17 cellular contexts compared by ENCODE assay signal in genomic region chr6:134739299-134740090, GRCh38.
DNase-seq lines count a peak whose midpoint lies in the region; ATAC-seq, FAIRE-seq and TF ChIP-seq lines count a peak whose summit lies in the region.
"Had no signal": no experiment of that assay in that cellular context is flagged by ENCODE, and none has a peak within 500 bp of the region (broad histone marks: within the 10 kb centered on the region; RNA-seq: fewer than 3 reads in every experiment).

No MANE protein-coding gene starts in this region.

- no peak overlapping the region for H2AFZ ChIP-seq in GM12878 (ENCODE audit: control insufficient read depth, low read depth, low read length)
- H2AFZ ChIP-seq: neural progenitor cell had no signal

- H3K79me2 ChIP-seq in GM12878 (ENCODE audit: control insufficient read depth, insufficient read depth, low read length) = no peaks in the 10 kb centered on the region

- H3K36me3 ChIP-seq in GM12878 (ENCODE audit: control insufficient read depth in 2 of 2, insufficient read depth in 2 of 2, low read length in 1 of 2) = no peaks in the 10 kb centered on the region
- H3K36me3 ChIP-seq: neural progenitor cell, sigmoid colon, transverse colon had no signal

- H3K4me2 ChIP-seq in GM12878 (ENCODE audit: control insufficient read depth, insufficient read depth) = no peak overlapping the region
- H3K4me2 ChIP-seq: neural progenitor cell had no signal

- TF ChIP-seq EP300 in GM12878 (IDR thresholded peaks at IDR 0.05; ENCODE audit: borderline replicate concordance in 1 of 2, control insufficient read depth in 1 of 2, low read depth in 2 of 2, low read length in 2 of 2) = no peak

- TF ChIP-seq CTCF in GM12878 (IDR thresholded peaks at IDR 0.05 in 2 of 3, conservative IDR thresholded peaks at IDR 0.05 in 1 of 3; ENCODE audit: control insufficient read depth in 2 of 3, extremely low read depth in 1 of 3, insufficient read depth in 1 of 3, low read depth in 3 of 3, low read length in 3 of 3) = no peak

- no peaks in the 10 kb centered on the region for H3K9me3 ChIP-seq in GM12878 (replicated peaks; ENCODE audit: control insufficient read depth, insufficient read depth, low read length)
- H3K9me3 ChIP-seq: sigmoid colon, transverse colon had no signal

- H3K27me3 ChIP-seq in GM12878 (replicated peaks in 1 of 2; ENCODE audit: control insufficient read depth in 2 of 2, insufficient read depth in 2 of 2, low read length in 1 of 2) = peaks cover 0 to 9% of the 10 kb centered on the region in 2 experiments; a peak in 1 of 4 replicates
- H3K27me3 ChIP-seq: neural progenitor cell, sigmoid colon, transverse colon had no signal

- 61% methylated on average over 6 of the region's 6 CpGs for WGBS in GM12878 (ENCODE audit: insufficient coverage, insufficient replicate concordance, low lambda C conversion rate, missing lambda C conversion rate)

- TF ChIP-seq RAD21 in GM12878 (IDR thresholded peaks at IDR 0.05; ENCODE audit: insufficient read depth, low read depth, low read length) = no peak

- ATAC-seq in GM12878 = no peak

- RAD21 ChIA-PET in GM12878 (lab: Charles Lee; ENCODE audit: unreplicated experiment) = no interaction called here

- intact Hi-C loops in GM12878 (cut with micrococcal nuclease; ENCODE audit: unreplicated experiment) = no loop called here

- H3K4me3 ChIP-seq in GM12878 = no peak overlapping the region
- H3K4me3 ChIP-seq: neural progenitor cell, sigmoid colon, SK-N-MC, transverse colon had no signal

- POLR2A ChIA-PET in GM12878 (lab: Charles Lee) = no interaction called here

- SMC1A ChIA-PET in GM12878 (lab: Charles Lee; ENCODE audit: uncharacterized antibody, unreplicated experiment) = no interaction called here

- no peak overlapping the region for H3K9ac ChIP-seq in GM12878 (ENCODE audit: control insufficient read depth, insufficient read depth, low read length)
- H3K9ac ChIP-seq: neural progenitor cell had no signal

- TF ChIP-seq POLR2A in GM12878 (IDR thresholded peaks at IDR 0.05; ENCODE audit: low read depth, low read length) = no peak

- H4K20me1 ChIP-seq in GM12878 (ENCODE audit: control insufficient read depth, insufficient read depth) = no peaks in the 10 kb centered on the region

- CTCF ChIA-PET in GM12878 (lab: Yijun Ruan, JAX) = interaction anchor here (0.5 kb wide), 1 partner anchor 53 kb away, joined by 3 read pairs; no protein-coding TSS in a partner anchor

- BruUV-seq in GM12878 (replicated peaks; lab: Mats Ljungman, UMichigan) = no TSS peak

- no peaks in the 10 kb centered on the region for H3K4me1 ChIP-seq in GM12878 (ENCODE audit: control insufficient read depth, insufficient read depth, low read length)
- H3K4me1 ChIP-seq: neural progenitor cell, sigmoid colon, transverse colon had no signal

- FAIRE-seq in GM12878 (lab: Jason Lieb, UNC) = peak; percentile 70
- FAIRE-seq: D721Med, GM18507 had no signal

- no peak overlapping the region for H3K27ac ChIP-seq in GM12878 (ENCODE audit: control insufficient read depth, insufficient read depth)
- H3K27ac ChIP-seq: neural progenitor cell, sigmoid colon, SK-N-MC, transverse colon had no signal

- in situ Hi-C loops in GM12878 (cut with MboI) = no loop called here

- DNase-seq in CD1c-positive myeloid dendritic cell (ENCODE audit: extremely low spot score) = peak; percentile 42
- DNase-seq in NCI-H2171 (lab: John Stamatoyannopoulos, UW) = peak; percentile 84
- no peak for DNase-seq in GM12878 (ENCODE audit: low read depth, low spot score)
- DNase-seq in kidney tubule cell (ENCODE audit: low spot score) = peak; percentile 53
- no peak for DNase-seq in central memory CD4-positive, alpha-beta T cell
- DNase-seq in DMS53 treated with DMSO at 0.1 percent for 48 hours (lab: John Stamatoyannopoulos, UW; ENCODE audit: unreplicated experiment) = no peak
- DNase-seq in cerebellar cortex (ENCODE audit: low spot score) = no peak
- DNase-seq in NK-92 treated with Interleukin-12 subunit alpha and Interleukin-12 subunit beta, amount 100 ng/mL, for 24 hours (lab: John Stamatoyannopoulos, UW) = no peak
- DNase-seq: activated CD4-positive, alpha-beta T cell treated with anti-CD3 and anti-CD28 coated beads, Interleukin-2, amount 50 U/mL, for 4 hours; KBM-7; NCI-H187 treated with DMSO at 0.1 percent for 48 hours; sigmoid colon; transverse colon had no signal

TF ChIP-seq in GM12878, 131 proteins besides CTCF, POLR2A, EP300 and RAD21:
- TF ChIP-seq NBN (IDR thresholded peaks at IDR 0.05) (no peak), BCL3 (IDR thresholded peaks at IDR 0.05; ENCODE audit: borderline replicate concordance, insufficient read depth, low read depth, low read length, poor library complexity, severe bottlenecking) (no peak), NRF1 (conservative IDR thresholded peaks at IDR 0.05; ENCODE audit: low read depth, low read length) (no peak), ZBTB33 (IDR thresholded peaks at IDR 0.05) (no peak), YY1 (IDR thresholded peaks at IDR 0.05; ENCODE audit: low read depth, low read length) (no peak), SREBF2 (IDR thresholded peaks at IDR 0.05; ENCODE audit: low read length) (no peak)

Comparison
In these comparisons a context has a peak if more than half of its experiments do, and no peak if none do; other contexts are left out.
1. DNase-seq: peak in CD1c-positive myeloid dendritic cell (single experiment), NCI-H2171 (single experiment) and kidney tubule cell (single experiment); none in GM12878 (single experiment), central memory CD4-positive, alpha-beta T cell (single experiment), DMS53 treated with DMSO at 0.1 percent for 48 hours (single experiment), cerebellar cortex (single experiment) and NK-92 treated with Interleukin-12 subunit alpha and Interleukin-12 subunit beta, amount 100 ng/mL, for 24 hours (single experiment).